ENCODE assay signal across 8 cellular contexts in the genomic region with DNA sequence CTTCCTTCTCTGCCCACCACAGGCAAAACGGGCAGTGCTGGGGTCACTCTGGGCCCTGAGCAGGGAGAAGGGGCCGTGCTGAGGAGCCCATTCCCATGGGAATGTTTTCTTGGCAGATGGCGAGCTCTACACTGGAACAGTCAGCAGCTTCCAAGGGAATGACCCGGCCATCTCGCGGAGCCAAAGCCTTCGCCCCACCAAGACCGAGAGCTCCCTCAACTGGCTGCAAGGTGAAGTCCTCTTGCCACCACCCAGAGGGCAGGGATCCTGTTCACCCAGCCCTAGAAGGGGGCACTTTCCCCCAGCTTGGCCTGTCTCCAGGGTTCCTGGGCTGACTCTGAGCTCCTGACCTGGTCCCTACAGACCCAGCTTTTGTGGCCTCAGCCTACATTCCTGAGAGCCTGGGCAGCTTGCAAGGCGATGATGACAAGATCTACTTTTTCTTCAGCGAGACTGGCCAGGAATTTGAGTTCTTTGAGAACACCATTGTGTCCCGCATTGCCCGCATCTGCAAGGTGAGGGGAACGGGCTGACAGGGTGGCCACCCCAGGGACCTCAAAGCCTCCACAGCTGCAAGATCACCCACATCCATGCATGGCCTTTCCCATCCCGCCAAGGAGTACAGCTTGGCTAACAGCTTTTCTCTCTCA. TPM values are rescaled to one million over a fixed set of nuclear protein-coding genes. Genes with fewer than 3 reads are reported as not detected.
DNase-seq lines count a peak whose midpoint lies in the region; ATAC-seq and TF ChIP-seq lines count a peak whose summit lies in the region.

No MANE protein-coding gene starts in this region.

- H3K36me3 Mint-ChIP-seq in activated naive CD8-positive, alpha-beta T cell treated with anti-CD3 and anti-CD28 coated beads, Interleukin-2, amount 50 U/mL, for 24 hours (ENCODE audit: low read depth) = peaks cover 1% of the 10 kb centered on the region
- peaks cover 8% of the 10 kb centered on the region for H3K36me3 Mint-ChIP-seq in progenitor cell of endocrine pancreas (ENCODE audit: insufficient read depth)

- no peak overlapping the region for H3K4me3 Mint-ChIP-seq in activated naive CD8-positive, alpha-beta T cell treated with anti-CD3 and anti-CD28 coated beads, Interleukin-2, amount 50 U/mL, for 24 hours
- H3K4me3 Mint-ChIP-seq in progenitor cell of endocrine pancreas (ENCODE audit: low read depth) = no peak overlapping the region

- DNase-seq in Ammon's horn (ENCODE audit: low spot score) (peak; percentile 91), NCI-H446 treated with DMSO at 0.1 percent for 48 hours (lab: John Stamatoyannopoulos, UW) (peak; percentile 64), Right ventricle myocardium superior (peak; percentile 85), progenitor cell of endocrine pancreas (ENCODE audit: low spot score, unreplicated experiment) (peak; percentile 37)
- peak; percentile 48 for DNase-seq in activated naive CD8-positive, alpha-beta T cell treated with anti-CD3 and anti-CD28 coated beads, Interleukin-2, amount 50 U/mL, for 24 hours
- no peak for DNase-seq in effector CD4-positive, alpha-beta T cell

- peaks cover 16% of the 10 kb centered on the region for H3K4me1 Mint-ChIP-seq in activated naive CD8-positive, alpha-beta T cell treated with anti-CD3 and anti-CD28 coated beads, Interleukin-2, amount 50 U/mL, for 24 hours
- no peaks in the 10 kb centered on the region for H3K4me1 Mint-ChIP-seq in progenitor cell of endocrine pancreas (ENCODE audit: low read depth)

- H3K27me3 Mint-ChIP-seq in activated naive CD8-positive, alpha-beta T cell treated with anti-CD3 and anti-CD28 coated beads, Interleukin-2, amount 50 U/mL, for 24 hours = no peaks in the 10 kb centered on the region
- H3K27me3 Mint-ChIP-seq in progenitor cell of endocrine pancreas = no peaks in the 10 kb centered on the region

- no peak for ATAC-seq in activated naive CD8-positive, alpha-beta T cell treated with anti-CD3 and anti-CD28 coated beads, Interleukin-2, amount 50 U/mL, for 24 hours
- ATAC-seq in Right ventricle myocardium superior (ENCODE audit: poor library complexity) = peak; percentile 87
- ATAC-seq in GM18861 (IDR thresholded peaks at IDR 0.05; ENCODE audit: unreplicated experiment) = no peak

- H3K9me3 Mint-ChIP-seq in activated naive CD8-positive, alpha-beta T cell treated with anti-CD3 and anti-CD28 coated beads, Interleukin-2, amount 50 U/mL, for 24 hours = no peaks in the 10 kb centered on the region
- H3K9me3 Mint-ChIP-seq in progenitor cell of endocrine pancreas (ENCODE audit: low read depth) = no peaks in the 10 kb centered on the region

- no peak overlapping the region for H3K4me3 ChIP-seq in GM12875 (ENCODE audit: low read depth, low read length)

- no peak overlapping the region for H3K27ac Mint-ChIP-seq in activated naive CD8-positive, alpha-beta T cell treated with anti-CD3 and anti-CD28 coated beads, Interleukin-2, amount 50 U/mL, for 24 hours
- H3K27ac Mint-ChIP-seq in progenitor cell of endocrine pancreas = no peak overlapping the region

- intact Hi-C loops in Right ventricle myocardium superior (cut with DNase I) = no loop called here

- TF ChIP-seq CTCF in GM12875 (IDR thresholded peaks at IDR 0.05; ENCODE audit: borderline replicate concordance, insufficient read depth, low read depth, low read length) = peak; percentile 82
- TF ChIP-seq CTCF in progenitor cell of endocrine pancreas (IDR thresholded peaks at IDR 0.05; ENCODE audit: unreplicated experiment) = peak; percentile 54

RNA-seq across cellular contexts. Expression of a gene that starts 12.4 kb away (rescaled TPM):
- total RNA-seq in Right ventricle myocardium superior = 71.6 TPM
- 28.3 and 30.3 TPM in 2 replicates for total RNA-seq in progenitor cell of endocrine pancreas

RNA-seq across cellular contexts. Expression of a gene that starts 12.6 kb away (rescaled TPM):
- total RNA-seq in Right ventricle myocardium superior = 9.1 TPM
- 7.8 and 8.6 TPM in 2 replicates for total RNA-seq in progenitor cell of endocrine pancreas

RNA-seq across cellular contexts. Expression of a gene that starts 20.2 kb away (rescaled TPM):
- total RNA-seq in Right ventricle myocardium superior = 24.6 TPM
- 36.4 and 41.9 TPM in 2 replicates for total RNA-seq in progenitor cell of endocrine pancreas

RNA-seq across cellular contexts. Expression of a gene that starts 28.0 kb away (rescaled TPM):
- not detected for total RNA-seq in Right ventricle myocardium superior
- 0.69 TPM in 1 of 2 replicates, not detected in the other for total RNA-seq in progenitor cell of endocrine pancreas

RNA-seq across cellular contexts. Expression of a gene that starts 44.1 kb away (rescaled TPM):
- total RNA-seq in Right ventricle myocardium superior = 122 TPM
- total RNA-seq in progenitor cell of endocrine pancreas = 110 and 121 TPM in 2 replicates
